ENCODE assay signal across 1 cellular context in the genomic region with DNA sequence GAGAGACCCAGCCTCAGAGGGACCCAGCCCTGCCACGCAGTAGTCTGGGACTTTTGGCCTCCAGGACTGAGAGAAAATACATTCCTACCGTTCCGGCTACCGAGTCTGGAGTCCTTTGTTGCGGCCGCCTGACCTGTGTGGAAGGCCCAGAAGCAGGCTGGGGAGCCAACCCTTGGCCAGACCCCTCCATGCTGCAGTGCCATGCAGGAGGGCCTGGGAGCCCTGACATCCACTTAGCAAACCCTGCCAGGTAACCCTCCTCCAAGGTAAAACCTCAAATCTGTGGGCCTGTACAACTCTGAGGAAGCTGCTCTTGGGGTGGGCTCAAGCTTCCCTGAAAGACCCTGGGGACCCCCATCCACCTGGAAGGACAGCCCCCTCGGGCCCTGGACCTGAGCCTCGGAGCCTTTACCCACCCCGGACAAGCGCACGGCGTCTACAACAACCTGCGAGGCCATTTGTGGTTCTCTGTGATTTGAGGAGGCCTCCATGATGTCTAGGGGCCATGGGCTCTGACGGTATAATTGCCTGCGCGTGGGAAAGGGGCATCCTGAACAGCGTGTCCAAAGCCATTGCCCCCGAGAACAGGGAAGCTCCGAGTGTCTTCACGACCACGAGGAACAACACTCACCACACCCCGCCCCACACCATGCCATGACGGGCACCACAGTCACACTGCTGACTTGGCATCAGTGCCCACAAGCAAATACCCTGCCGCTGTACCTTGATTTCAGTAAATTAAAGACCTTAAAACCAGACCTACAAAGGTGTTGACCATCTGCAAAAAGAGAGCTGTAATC.
TF ChIP-seq lines count a peak whose summit lies in the region.

No MANE protein-coding gene starts in this region.

TF ChIP-seq in SK-N-SH, 30 proteins besides CTCF, POLR2A, EP300 and RAD21 (continued from another document):
- TF ChIP-seq IRF3 (IDR thresholded peaks at IDR 0.05; ENCODE audit: low read depth, low read length): no peak
- TF ChIP-seq, protein P1, sequence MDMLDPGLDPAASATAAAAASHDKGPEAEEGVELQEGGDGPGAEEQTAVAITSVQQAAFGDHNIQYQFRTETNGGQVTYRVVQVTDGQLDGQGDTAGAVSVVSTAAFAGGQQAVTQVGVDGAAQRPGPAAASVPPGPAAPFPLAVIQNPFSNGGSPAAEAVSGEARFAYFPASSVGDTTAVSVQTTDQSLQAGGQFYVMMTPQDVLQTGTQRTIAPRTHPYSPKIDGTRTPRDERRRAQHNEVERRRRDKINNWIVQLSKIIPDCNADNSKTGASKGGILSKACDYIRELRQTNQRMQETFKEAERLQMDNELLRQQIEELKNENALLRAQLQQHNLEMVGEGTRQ (IDR thresholded peaks at IDR 0.05; ENCODE audit: borderline replicate concordance, low read depth, low read length): no peak
